Comparison of ENCODE assay signal across 9 cellular contexts in the genomic region with DNA sequence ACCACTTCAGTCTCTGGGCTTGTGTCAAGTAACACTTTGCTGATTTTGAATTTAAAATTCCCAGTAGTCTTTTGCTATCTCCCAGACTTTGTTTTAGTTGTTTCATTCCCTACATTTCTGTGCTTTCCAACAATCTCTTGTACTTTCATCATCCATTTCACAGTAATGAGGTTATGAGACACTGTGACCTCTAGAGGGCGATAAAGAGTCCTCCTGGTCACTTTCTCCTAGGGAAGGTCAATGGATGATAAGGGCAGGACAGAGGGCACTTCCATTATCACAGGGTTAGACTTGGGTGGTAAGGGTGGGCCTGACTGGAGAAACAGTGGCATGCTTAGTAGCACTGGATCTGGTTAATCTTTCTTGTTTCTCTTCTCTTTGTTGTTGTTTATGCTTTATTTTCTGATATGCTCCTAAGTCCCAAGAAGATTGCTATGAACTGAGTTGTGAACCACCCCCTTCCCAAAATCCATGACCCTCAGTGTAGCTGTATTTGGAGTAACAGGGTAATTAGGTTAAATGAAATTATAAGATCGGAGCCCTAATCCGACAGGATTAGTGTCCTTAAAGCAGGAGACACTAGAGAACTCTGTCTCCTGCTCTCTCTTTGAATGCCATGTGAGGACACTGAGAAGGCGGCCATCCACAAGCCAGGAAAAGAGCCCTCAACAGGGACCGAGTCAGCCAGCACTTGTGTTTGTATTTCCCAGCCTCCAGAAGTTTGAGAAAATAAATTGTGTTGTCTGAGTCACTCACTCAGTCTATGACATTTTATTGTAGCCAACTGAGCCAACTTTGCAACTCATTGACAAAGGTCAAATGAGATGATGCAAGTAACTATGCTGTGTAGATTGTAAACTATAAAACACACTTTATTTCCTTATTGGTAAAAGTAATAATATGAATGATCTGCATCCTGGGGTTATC.
DNase-seq lines count a peak whose midpoint lies in the region; ATAC-seq and TF ChIP-seq lines count a peak whose summit lies in the region.
"Had no signal": no experiment of that assay in that cellular context is flagged by ENCODE, and none has a peak within 500 bp of the region (broad histone marks: within the 10 kb centered on the region; RNA-seq: fewer than 3 reads in every experiment).

No MANE protein-coding gene starts in this region.

- TF ChIP-seq POLR2A in upper lobe of left lung (IDR thresholded peaks at IDR 0.05), result no peak

- WGBS in upper lobe of left lung, 2 donors, result 53 to 67% methylated on average over 5 of the region's 5 CpGs

- ATAC-seq in GM19035 (IDR thresholded peaks at IDR 0.05; ENCODE audit: unreplicated experiment) (peak; percentile 73), upper lobe of left lung (ENCODE audit: low FRiP score in 2 of 2) (peak in 1 of 2 donors; percentile 68)
- no peak for ATAC-seq in effector memory CD8-positive, alpha-beta T cell (replicated peaks)

- peak; percentile 31 for DNase-seq in COR-L47 (lab: John Stamatoyannopoulos, UW)
- peak; percentile 23 for DNase-seq in HuH-7 (ENCODE audit: low spot score)
- DNase-seq in SKM-1 treated with dmso at 0.1 percent for 144 hours (lab: John Stamatoyannopoulos, UW; ENCODE audit: unreplicated experiment), result peak; percentile 31
- DNase-seq in hepatic stellate cell (ENCODE audit: low spot score), result peak; percentile 1
- no peak for DNase-seq in upper lobe of left lung
- DNase-seq in stimulated activated CD8-positive, alpha-beta memory T cell treated with anti-CD3 and anti-CD28 coated beads, Interleukin-4, amount 100 ng/mL, for 48 hours, result no peak
- no peak for DNase-seq in effector memory CD8-positive, alpha-beta T cell
- DNase-seq: left cardiac atrium had no signal

- H3K9me3 ChIP-seq in upper lobe of left lung, result no peaks in the 10 kb centered on the region

- no peaks in the 10 kb centered on the region for H3K36me3 Mint-ChIP-seq in effector memory CD8-positive, alpha-beta T cell (ENCODE audit: insufficient read depth)

- no peak overlapping the region for H3K4me3 Mint-ChIP-seq in effector memory CD8-positive, alpha-beta T cell

- no peak for TF ChIP-seq EP300 in upper lobe of left lung (IDR thresholded peaks at IDR 0.05)

- H3K36me3 ChIP-seq in upper lobe of left lung, result no peaks in the 10 kb centered on the region

- TF ChIP-seq CTCF in upper lobe of left lung (IDR thresholded peaks at IDR 0.05), result peak; percentile 8 to 33 (median 24)

- peaks cover 0 to 9% of the 10 kb centered on the region in 2 donors for H3K9me3 Mint-ChIP-seq in effector memory CD8-positive, alpha-beta T cell

- no peaks in the 10 kb centered on the region for H3K4me1 Mint-ChIP-seq in effector memory CD8-positive, alpha-beta T cell (ENCODE audit: low read depth in 2 of 2)

- H3K27ac ChIP-seq in upper lobe of left lung, result no peak overlapping the region

- no peak overlapping the region for H3K27ac Mint-ChIP-seq in effector memory CD8-positive, alpha-beta T cell

- H3K27me3 ChIP-seq in upper lobe of left lung, result no peaks in the 10 kb centered on the region

- no peak overlapping the region for H3K4me3 ChIP-seq in upper lobe of left lung

- H3K27me3 Mint-ChIP-seq in effector memory CD8-positive, alpha-beta T cell, result no peaks in the 10 kb centered on the region

- no peaks in the 10 kb centered on the region for H3K4me1 ChIP-seq in upper lobe of left lung

Comparison
In these comparisons a context has a peak if more than half of its experiments do, and no peak if none do; other contexts are left out.
1. DNase-seq: peak in COR-L47 (single experiment), HuH-7 (single experiment), SKM-1 treated with dmso at 0.1 percent for 144 hours (single experiment) and hepatic stellate cell (single experiment); none in upper lobe of left lung (0 of 2), stimulated activated CD8-positive, alpha-beta memory T cell treated with anti-CD3 and anti-CD28 coated beads, Interleukin-4, amount 100 ng/mL, for 48 hours (single experiment) and effector memory CD8-positive, alpha-beta T cell (0 of 3).